Comparison of ENCODE assay signal across 27 cellular contexts in genomic region chr21:15852146-15852545, GRCh38.
"Had no signal": no experiment of that assay in that cellular context is flagged by ENCODE, and none has a peak within 500 bp of the region (broad histone marks: within the 10 kb centered on the region; RNA-seq: fewer than 3 reads in every experiment).

No MANE protein-coding gene starts in this region.

- ATAC-seq: natural killer cell; psoas muscle; right cardiac atrium; right lobe of liver; stimulated activated effector memory CD8-positive, alpha-beta T cell treated with anti-CD3 and anti-CD28 coated beads, Interleukin-12 subunit alpha, Interleukin-12 subunit beta, amount 100 ng/mL, for 72 hours; stimulated activated naive B cell treated with anti-CD40 and anti-IgM and Interleukin-4, amounts not matched to agents 10 μg/mL and 1 μg/mL and 100 μg/mL, for 72 hours had no signal

- H3K27ac Mint-ChIP-seq: natural killer cell; nephron; neural progenitor cell; progenitor cell of endocrine pancreas; stimulated activated effector memory CD8-positive, alpha-beta T cell treated with anti-CD3 and anti-CD28 coated beads, Interleukin-12 subunit alpha, Interleukin-12 subunit beta, amount 100 ng/mL, for 72 hours; stimulated activated naive B cell treated with anti-CD40 and anti-IgM and Interleukin-4, amounts not matched to agents 10 μg/mL and 1 μg/mL and 100 μg/mL, for 72 hours; stimulated activated naive CD8-positive, alpha-beta T cell treated with anti-CD3 and anti-CD28 coated beads, Interleukin-15, Interleukin-2, amounts not matched to agents 100 ng/mL and 50 ng/mL, for 24 hours had no signal

- H3K9me3 ChIP-seq: ovary, psoas muscle, right lobe of liver, sigmoid colon, stomach, thoracic aorta, thyroid gland, tibial nerve, upper lobe of left lung, vagina had no signal

- DNase-seq: natural killer cell; occipital lobe; ovary; posterior cingulate gyrus; psoas muscle; right cardiac atrium; right lobe of liver; sigmoid colon; small intestine; stimulated activated CD4-positive, alpha-beta T cell treated with anti-CD3 and anti-CD28 coated beads, Interleukin-15, amount 100 ng/mL, for 24 hours; stimulated activated CD4-positive, alpha-beta T cell treated with anti-CD3 and anti-CD28 coated beads, Interleukin-2, amount 100 ng/mL, for 24 hours; stimulated activated CD4-positive, alpha-beta T cell treated with anti-CD3 and anti-CD28 coated beads, Interleukin-2, amount 100 ng/mL, for 48 hours; stimulated activated CD4-positive, alpha-beta T cell treated with anti-CD3 and anti-CD28 coated beads, Interleukin-4, amount 100 ng/mL, for 24 hours; stimulated activated naive B cell treated with anti-CD40 and anti-IgM and Interleukin-4, amounts not matched to agents 10 μg/mL and 1 μg/mL and 100 μg/mL, for 72 hours; stimulated activated naive CD4-positive, alpha-beta T cell treated with Interleukin-2 at 50 U/mL for 16 hours; stomach; thyroid gland; upper lobe of left lung had no signal

- FAIRE-seq: small intestine, urothelium cell line had no signal

- H3K4me3 Mint-ChIP-seq: natural killer cell; nephron; neural progenitor cell; stimulated activated effector memory CD8-positive, alpha-beta T cell treated with anti-CD3 and anti-CD28 coated beads, Interleukin-12 subunit alpha, Interleukin-12 subunit beta, amount 100 ng/mL, for 72 hours; stimulated activated naive B cell treated with anti-CD40 and anti-IgM and Interleukin-4, amounts not matched to agents 10 μg/mL and 1 μg/mL and 100 μg/mL, for 72 hours; stimulated activated naive CD8-positive, alpha-beta T cell treated with anti-CD3 and anti-CD28 coated beads, Interleukin-15, Interleukin-2, amounts not matched to agents 100 ng/mL and 50 ng/mL, for 24 hours had no signal

- H3K27me3 Mint-ChIP-seq: progenitor cell of endocrine pancreas; stimulated activated naive B cell treated with anti-CD40 and anti-IgM and Interleukin-4, amounts not matched to agents 10 μg/mL and 1 μg/mL and 100 μg/mL, for 72 hours; stimulated activated naive CD8-positive, alpha-beta T cell treated with anti-CD3 and anti-CD28 coated beads, Interleukin-15, Interleukin-2, amounts not matched to agents 100 ng/mL and 50 ng/mL, for 24 hours had no signal

- H3K4me1 Mint-ChIP-seq: nephron; neural progenitor cell; stimulated activated effector memory CD8-positive, alpha-beta T cell treated with anti-CD3 and anti-CD28 coated beads, Interleukin-12 subunit alpha, Interleukin-12 subunit beta, amount 100 ng/mL, for 72 hours had no signal
